1 cellular context compared by ENCODE assay signal in the genomic region with DNA sequence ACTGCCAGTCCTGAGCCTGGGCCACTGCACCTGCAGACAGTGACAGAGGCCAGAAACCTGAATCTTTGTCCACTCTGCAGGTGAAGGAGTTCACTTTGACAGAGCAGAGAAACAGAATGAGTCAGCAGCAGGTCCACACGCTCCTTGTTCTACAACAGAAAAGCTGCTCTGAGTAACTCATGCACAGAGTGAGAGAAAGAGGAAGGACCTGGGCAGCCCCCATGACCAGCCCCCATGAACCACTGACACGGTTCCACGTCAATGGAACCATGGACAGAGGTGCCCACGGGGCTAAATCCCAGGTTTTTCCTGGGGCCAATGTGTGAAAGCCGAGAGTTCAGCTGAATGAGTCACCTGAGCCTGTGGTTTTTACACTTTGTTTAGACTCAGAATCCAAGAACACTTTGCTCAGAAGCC.
TF ChIP-seq lines count a peak whose summit lies in the region.

No MANE protein-coding gene starts in this region.

TF ChIP-seq in GM12878, 131 proteins besides CTCF, POLR2A, EP300 and RAD21 (continued from another document and continues in another):
- TF ChIP-seq, protein P1, sequence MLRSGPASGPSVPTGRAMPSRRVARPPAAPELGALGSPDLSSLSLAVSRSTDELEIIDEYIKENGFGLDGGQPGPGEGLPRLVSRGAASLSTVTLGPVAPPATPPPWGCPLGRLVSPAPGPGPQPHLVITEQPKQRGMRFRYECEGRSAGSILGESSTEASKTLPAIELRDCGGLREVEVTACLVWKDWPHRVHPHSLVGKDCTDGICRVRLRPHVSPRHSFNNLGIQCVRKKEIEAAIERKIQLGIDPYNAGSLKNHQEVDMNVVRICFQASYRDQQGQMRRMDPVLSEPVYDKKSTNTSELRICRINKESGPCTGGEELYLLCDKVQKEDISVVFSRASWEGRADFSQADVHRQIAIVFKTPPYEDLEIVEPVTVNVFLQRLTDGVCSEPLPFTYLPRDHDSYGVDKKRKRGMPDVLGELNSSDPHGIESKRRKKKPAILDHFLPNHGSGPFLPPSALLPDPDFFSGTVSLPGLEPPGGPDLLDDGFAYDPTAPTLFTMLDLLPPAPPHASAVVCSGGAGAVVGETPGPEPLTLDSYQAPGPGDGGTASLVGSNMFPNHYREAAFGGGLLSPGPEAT (IDR thresholded peaks at IDR 0.05; ENCODE audit: low read depth) = no peak
- TF ChIP-seq, protein P2, sequence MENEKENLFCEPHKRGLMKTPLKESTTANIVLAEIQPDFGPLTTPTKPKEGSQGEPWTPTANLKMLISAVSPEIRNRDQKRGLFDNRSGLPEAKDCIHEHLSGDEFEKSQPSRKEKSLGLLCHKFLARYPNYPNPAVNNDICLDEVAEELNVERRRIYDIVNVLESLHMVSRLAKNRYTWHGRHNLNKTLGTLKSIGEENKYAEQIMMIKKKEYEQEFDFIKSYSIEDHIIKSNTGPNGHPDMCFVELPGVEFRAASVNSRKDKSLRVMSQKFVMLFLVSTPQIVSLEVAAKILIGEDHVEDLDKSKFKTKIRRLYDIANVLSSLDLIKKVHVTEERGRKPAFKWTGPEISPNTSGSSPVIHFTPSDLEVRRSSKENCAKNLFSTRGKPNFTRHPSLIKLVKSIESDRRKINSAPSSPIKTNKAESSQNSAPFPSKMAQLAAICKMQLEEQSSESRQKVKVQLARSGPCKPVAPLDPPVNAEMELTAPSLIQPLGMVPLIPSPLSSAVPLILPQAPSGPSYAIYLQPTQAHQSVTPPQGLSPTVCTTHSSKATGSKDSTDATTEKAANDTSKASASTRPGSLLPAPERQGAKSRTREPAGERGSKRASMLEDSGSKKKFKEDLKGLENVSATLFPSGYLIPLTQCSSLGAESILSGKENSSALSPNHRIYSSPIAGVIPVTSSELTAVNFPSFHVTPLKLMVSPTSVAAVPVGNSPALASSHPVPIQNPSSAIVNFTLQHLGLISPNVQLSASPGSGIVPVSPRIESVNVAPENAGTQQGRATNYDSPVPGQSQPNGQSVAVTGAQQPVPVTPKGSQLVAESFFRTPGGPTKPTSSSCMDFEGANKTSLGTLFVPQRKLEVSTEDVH (IDR thresholded peaks at IDR 0.05; ENCODE audit: low read depth, partially characterized antibody) = no peak
- TF ChIP-seq NR2C2 (IDR thresholded peaks at IDR 0.05; ENCODE audit: borderline replicate concordance, control insufficient read depth, insufficient read length, low read depth) = no peak
- TF ChIP-seq HDAC2 (IDR thresholded peaks at IDR 0.05) = no peak
- TF ChIP-seq, protein P3, sequence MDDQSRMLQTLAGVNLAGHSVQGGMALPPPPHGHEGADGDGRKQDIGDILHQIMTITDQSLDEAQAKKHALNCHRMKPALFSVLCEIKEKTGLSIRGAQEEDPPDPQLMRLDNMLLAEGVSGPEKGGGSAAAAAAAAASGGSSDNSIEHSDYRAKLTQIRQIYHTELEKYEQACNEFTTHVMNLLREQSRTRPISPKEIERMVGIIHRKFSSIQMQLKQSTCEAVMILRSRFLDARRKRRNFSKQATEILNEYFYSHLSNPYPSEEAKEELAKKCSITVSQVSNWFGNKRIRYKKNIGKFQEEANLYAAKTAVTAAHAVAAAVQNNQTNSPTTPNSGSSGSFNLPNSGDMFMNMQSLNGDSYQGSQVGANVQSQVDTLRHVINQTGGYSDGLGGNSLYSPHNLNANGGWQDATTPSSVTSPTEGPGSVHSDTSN (IDR thresholded peaks at IDR 0.05; ENCODE audit: insufficient replicate concordance, low read depth, low read length) = no peak
- TF ChIP-seq MEF2B (IDR thresholded peaks at IDR 0.05; ENCODE audit: partially characterized antibody, poor library complexity, severe bottlenecking) = no peak
- no peak for TF ChIP-seq POU2F2 (IDR thresholded peaks at IDR 0.05; ENCODE audit: borderline replicate concordance, low read depth, low read length)
- TF ChIP-seq, protein P4, sequence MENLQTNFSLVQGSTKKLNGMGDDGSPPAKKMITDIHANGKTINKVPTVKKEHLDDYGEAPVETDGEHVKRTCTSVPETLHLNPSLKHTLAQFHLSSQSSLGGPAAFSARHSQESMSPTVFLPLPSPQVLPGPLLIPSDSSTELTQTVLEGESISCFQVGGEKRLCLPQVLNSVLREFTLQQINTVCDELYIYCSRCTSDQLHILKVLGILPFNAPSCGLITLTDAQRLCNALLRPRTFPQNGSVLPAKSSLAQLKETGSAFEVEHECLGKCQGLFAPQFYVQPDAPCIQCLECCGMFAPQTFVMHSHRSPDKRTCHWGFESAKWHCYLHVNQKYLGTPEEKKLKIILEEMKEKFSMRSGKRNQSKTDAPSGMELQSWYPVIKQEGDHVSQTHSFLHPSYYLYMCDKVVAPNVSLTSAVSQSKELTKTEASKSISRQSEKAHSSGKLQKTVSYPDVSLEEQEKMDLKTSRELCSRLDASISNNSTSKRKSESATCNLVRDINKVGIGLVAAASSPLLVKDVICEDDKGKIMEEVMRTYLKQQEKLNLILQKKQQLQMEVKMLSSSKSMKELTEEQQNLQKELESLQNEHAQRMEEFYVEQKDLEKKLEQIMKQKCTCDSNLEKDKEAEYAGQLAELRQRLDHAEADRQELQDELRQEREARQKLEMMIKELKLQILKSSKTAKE (IDR thresholded peaks at IDR 0.05; ENCODE audit: low read depth, poor library complexity, severe bottlenecking) = no peak
- TF ChIP-seq SIX5 (IDR thresholded peaks at IDR 0.05; ENCODE audit: low read depth, low read length, severe bottlenecking) = no peak
- TF ChIP-seq HDGF (IDR thresholded peaks at IDR 0.05) = no peak
- no peak for TF ChIP-seq MTA2 (IDR thresholded peaks at IDR 0.05; ENCODE audit: low read depth)
- no peak for TF ChIP-seq ZNF274 (IDR thresholded peaks at IDR 0.05; ENCODE audit: insufficient read depth, insufficient read length)
- TF ChIP-seq NRF1 (conservative IDR thresholded peaks at IDR 0.05; ENCODE audit: low read depth, low read length) = no peak
- TF ChIP-seq, protein P5, sequence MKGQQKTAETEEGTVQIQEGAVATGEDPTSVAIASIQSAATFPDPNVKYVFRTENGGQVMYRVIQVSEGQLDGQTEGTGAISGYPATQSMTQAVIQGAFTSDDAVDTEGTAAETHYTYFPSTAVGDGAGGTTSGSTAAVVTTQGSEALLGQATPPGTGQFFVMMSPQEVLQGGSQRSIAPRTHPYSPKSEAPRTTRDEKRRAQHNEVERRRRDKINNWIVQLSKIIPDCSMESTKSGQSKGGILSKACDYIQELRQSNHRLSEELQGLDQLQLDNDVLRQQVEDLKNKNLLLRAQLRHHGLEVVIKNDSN (IDR thresholded peaks at IDR 0.05; ENCODE audit: borderline replicate concordance, extremely low read length, insufficient read depth, low read depth, low read length) = no peak
- no peak for TF ChIP-seq SREBF2 (IDR thresholded peaks at IDR 0.05; ENCODE audit: low read length)
- TF ChIP-seq ZNF217 (IDR thresholded peaks at IDR 0.05) = no peak
- TF ChIP-seq EED (IDR thresholded peaks at IDR 0.05; ENCODE audit: low read depth) = peak; percentile 61
- peak; percentile 47; the same call in 1 of the 2 replicates for TF ChIP-seq CREB1 (IDR thresholded peaks at IDR 0.05; ENCODE audit: low read depth)
- no peak for TF ChIP-seq ZNF24 (IDR thresholded peaks at IDR 0.05)
- TF ChIP-seq RBBP5 (conservative IDR thresholded peaks at IDR 0.05) = no peak
- TF ChIP-seq, protein P6, sequence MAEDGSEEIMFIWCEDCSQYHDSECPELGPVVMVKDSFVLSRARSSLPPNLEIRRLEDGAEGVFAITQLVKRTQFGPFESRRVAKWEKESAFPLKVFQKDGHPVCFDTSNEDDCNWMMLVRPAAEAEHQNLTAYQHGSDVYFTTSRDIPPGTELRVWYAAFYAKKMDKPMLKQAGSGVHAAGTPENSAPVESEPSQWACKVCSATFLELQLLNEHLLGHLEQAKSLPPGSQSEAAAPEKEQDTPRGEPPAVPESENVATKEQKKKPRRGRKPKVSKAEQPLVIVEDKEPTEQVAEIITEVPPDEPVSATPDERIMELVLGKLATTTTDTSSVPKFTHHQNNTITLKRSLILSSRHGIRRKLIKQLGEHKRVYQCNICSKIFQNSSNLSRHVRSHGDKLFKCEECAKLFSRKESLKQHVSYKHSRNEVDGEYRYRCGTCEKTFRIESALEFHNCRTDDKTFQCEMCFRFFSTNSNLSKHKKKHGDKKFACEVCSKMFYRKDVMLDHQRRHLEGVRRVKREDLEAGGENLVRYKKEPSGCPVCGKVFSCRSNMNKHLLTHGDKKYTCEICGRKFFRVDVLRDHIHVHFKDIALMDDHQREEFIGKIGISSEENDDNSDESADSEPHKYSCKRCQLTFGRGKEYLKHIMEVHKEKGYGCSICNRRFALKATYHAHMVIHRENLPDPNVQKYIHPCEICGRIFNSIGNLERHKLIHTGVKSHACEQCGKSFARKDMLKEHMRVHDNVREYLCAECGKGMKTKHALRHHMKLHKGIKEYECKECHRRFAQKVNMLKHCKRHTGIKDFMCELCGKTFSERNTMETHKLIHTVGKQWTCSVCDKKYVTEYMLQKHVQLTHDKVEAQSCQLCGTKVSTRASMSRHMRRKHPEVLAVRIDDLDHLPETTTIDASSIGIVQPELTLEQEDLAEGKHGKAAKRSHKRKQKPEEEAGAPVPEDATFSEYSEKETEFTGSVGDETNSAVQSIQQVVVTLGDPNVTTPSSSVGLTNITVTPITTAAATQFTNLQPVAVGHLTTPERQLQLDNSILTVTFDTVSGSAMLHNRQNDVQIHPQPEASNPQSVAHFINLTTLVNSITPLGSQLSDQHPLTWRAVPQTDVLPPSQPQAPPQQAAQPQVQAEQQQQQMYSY (CRISPR knock-in tag; IDR thresholded peaks at IDR 0.05) = no peak
- no peak for TF ChIP-seq LARP7 (IDR thresholded peaks at IDR 0.05)
- TF ChIP-seq, protein P7, sequence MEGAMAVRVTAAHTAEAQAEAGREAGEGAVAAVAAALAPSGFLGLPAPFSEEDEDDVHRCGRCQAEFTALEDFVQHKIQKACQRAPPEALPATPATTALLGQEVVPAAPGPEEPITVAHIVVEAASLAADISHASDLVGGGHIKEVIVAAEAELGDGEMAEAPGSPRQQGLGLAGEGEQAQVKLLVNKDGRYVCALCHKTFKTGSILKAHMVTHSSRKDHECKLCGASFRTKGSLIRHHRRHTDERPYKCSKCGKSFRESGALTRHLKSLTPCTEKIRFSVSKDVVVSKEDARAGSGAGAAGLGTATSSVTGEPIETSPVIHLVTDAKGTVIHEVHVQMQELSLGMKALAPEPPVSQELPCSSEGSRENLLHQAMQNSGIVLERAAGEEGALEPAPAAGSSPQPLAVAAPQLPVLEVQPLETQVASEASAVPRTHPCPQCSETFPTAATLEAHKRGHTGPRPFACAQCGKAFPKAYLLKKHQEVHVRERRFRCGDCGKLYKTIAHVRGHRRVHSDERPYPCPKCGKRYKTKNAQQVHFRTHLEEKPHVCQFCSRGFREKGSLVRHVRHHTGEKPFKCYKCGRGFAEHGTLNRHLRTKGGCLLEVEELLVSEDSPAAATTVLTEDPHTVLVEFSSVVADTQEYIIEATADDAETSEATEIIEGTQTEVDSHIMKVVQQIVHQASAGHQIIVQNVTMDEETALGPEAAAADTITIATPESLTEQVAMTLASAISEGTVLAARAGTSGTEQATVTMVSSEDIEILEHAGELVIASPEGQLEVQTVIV (IDR thresholded peaks at IDR 0.05; ENCODE audit: borderline replicate concordance, partially characterized antibody) = no peak
- TF ChIP-seq, protein P8, sequence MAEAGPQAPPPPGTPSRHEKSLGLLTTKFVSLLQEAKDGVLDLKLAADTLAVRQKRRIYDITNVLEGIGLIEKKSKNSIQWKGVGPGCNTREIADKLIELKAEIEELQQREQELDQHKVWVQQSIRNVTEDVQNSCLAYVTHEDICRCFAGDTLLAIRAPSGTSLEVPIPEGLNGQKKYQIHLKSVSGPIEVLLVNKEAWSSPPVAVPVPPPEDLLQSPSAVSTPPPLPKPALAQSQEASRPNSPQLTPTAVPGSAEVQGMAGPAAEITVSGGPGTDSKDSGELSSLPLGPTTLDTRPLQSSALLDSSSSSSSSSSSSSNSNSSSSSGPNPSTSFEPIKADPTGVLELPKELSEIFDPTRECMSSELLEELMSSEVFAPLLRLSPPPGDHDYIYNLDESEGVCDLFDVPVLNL (IDR thresholded peaks at IDR 0.05; ENCODE audit: low read depth, low read length) = no peak
- TF ChIP-seq BMI1 (IDR thresholded peaks at IDR 0.05; ENCODE audit: borderline replicate concordance) = no peak
- no peak for TF ChIP-seq ZSCAN29 (IDR thresholded peaks at IDR 0.05)
- no peak for TF ChIP-seq SMAD1 (IDR thresholded peaks at IDR 0.05; ENCODE audit: low read depth, partially characterized antibody)
- no peak for TF ChIP-seq SREBF1 (IDR thresholded peaks at IDR 0.05; ENCODE audit: low read length)
- TF ChIP-seq RELA (IDR thresholded peaks at IDR 0.05; ENCODE audit: borderline replicate concordance, partially characterized antibody) = no peak
- TF ChIP-seq ZZZ3 (IDR thresholded peaks at IDR 0.05; ENCODE audit: control insufficient read depth, insufficient read length, low read depth) = no peak
- TF ChIP-seq MTA3 (IDR thresholded peaks at IDR 0.05; ENCODE audit: borderline replicate concordance, low read length) = no peak
- TF ChIP-seq, protein P9, sequence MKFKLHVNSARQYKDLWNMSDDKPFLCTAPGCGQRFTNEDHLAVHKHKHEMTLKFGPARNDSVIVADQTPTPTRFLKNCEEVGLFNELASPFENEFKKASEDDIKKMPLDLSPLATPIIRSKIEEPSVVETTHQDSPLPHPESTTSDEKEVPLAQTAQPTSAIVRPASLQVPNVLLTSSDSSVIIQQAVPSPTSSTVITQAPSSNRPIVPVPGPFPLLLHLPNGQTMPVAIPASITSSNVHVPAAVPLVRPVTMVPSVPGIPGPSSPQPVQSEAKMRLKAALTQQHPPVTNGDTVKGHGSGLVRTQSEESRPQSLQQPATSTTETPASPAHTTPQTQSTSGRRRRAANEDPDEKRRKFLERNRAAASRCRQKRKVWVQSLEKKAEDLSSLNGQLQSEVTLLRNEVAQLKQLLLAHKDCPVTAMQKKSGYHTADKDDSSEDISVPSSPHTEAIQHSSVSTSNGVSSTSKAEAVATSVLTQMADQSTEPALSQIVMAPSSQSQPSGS (IDR thresholded peaks at IDR 0.05; ENCODE audit: low read length) = no peak; the same call in 1 of the 2 replicates
- no peak for TF ChIP-seq SMARCA5 (IDR thresholded peaks at IDR 0.05)
- no peak for TF ChIP-seq ZNF207 (IDR thresholded peaks at IDR 0.05; ENCODE audit: borderline replicate concordance)
- TF ChIP-seq GABPA (IDR thresholded peaks at IDR 0.05; ENCODE audit: low read depth) = no peak
- TF ChIP-seq NFYA (IDR thresholded peaks at IDR 0.05; ENCODE audit: borderline replicate concordance, low read depth, low read length) = no peak
- TF ChIP-seq MXI1 (IDR thresholded peaks at IDR 0.05; ENCODE audit: low read depth, low read length) = no peak
- TF ChIP-seq ASH2L (IDR thresholded peaks at IDR 0.05; ENCODE audit: borderline replicate concordance, low read depth) = no peak
